Comparison of ENCODE assay signal across 22 cellular contexts in genomic region chr12:111457577-111457976, GRCh38.
"Had no signal": no experiment of that assay in that cellular context is flagged by ENCODE, and none has a peak within 500 bp of the region (broad histone marks: within the 10 kb centered on the region; RNA-seq: fewer than 3 reads in every experiment).

No MANE protein-coding gene starts in this region.

- H3K4me3 ChIP-seq: tibial nerve, uterus had no signal

- H3K27ac Mint-ChIP-seq: activated CD4-positive, alpha-beta T cell treated with anti-CD3 and anti-CD28 coated beads for 36 hours had no signal

- H3K27me3 Mint-ChIP-seq: activated B cell treated with CpG ODN at 0.5 μM for 24 hours; activated CD4-positive, alpha-beta T cell treated with anti-CD3 and anti-CD28 coated beads for 36 hours; memory B cell had no signal

- H3K27me3 ChIP-seq: foreskin keratinocyte, neutrophil, tibial nerve, uterus had no signal

- H3K9me3 ChIP-seq: neutrophil, tibial nerve, uterus had no signal

- H3K4me1 Mint-ChIP-seq: activated CD4-positive, alpha-beta T cell treated with anti-CD3 and anti-CD28 coated beads for 36 hours had no signal

- ATAC-seq: activated CD4-positive, alpha-beta T cell treated with anti-CD3 and anti-CD28 coated beads for 36 hours; foreskin keratinocyte had no signal

- H3K27ac ChIP-seq: foreskin keratinocyte, neutrophil, tibial nerve, uterus had no signal

- H3K4me3 Mint-ChIP-seq: activated B cell treated with CpG ODN at 0.5 μM for 24 hours; activated CD4-positive, alpha-beta T cell treated with anti-CD3 and anti-CD28 coated beads for 36 hours; immature natural killer cell; memory B cell; nephron had no signal

- H3K9me3 Mint-ChIP-seq: activated B cell treated with CpG ODN at 0.5 μM for 24 hours, immature natural killer cell, memory B cell, nephron had no signal

- DNase-seq: activated B cell treated with CpG ODN at 0.5 μM for 24 hours; activated CD4-positive, alpha-beta T cell treated with anti-CD3 and anti-CD28 coated beads for 36 hours; activated CD4-positive, alpha-beta T cell treated with anti-CD3 and anti-CD28 coated beads, Interleukin-2, amount 50 U/mL, for 4 hours; activated naive CD4-positive, alpha-beta T cell treated with Interleukin-2 at 50 U/mL for 16 hours; activated T-cell treated with anti-CD3 and anti-CD28 coated beads, Interleukin-2, amount 50 U/mL, for 48 hours; amygdala; effector CD4-positive, alpha-beta T cell; foreskin keratinocyte; immature natural killer cell; kidney glomerular epithelial cell; posterior cingulate gyrus; stimulated activated CD4-positive, alpha-beta T cell treated with anti-CD3 and anti-CD28 coated beads, Interleukin-4, amount 100 ng/mL, for 1 hour; stimulated activated naive CD4-positive, alpha-beta T cell treated with Interleukin-2 at 50 U/mL for 16 hours; substantia nigra; T-helper 1 cell; T-helper 9 cell; uterus had no signal

- FAIRE-seq: bronchial epithelial cell had no signal

- H3K4me1 ChIP-seq: foreskin keratinocyte, uterus had no signal
